ENCODE assay signal across 19 cellular contexts in genomic region chr16:84535851-84536250, GRCh38. TPM values are rescaled to one million over a fixed set of nuclear protein-coding genes. Genes with fewer than 3 reads are reported as not detected.
DNase-seq lines count a peak whose midpoint lies in the region; ATAC-seq and TF ChIP-seq lines count a peak whose summit lies in the region.
"Had no signal": no experiment of that assay in that cellular context is flagged by ENCODE, and none has a peak within 500 bp of the region (broad histone marks: within the 10 kb centered on the region; RNA-seq: fewer than 3 reads in every experiment).

No MANE protein-coding gene starts in this region.

- intact Hi-C loops in Caco-2 (cut with micrococcal nuclease; ENCODE audit: unreplicated experiment) (loop anchor here (1.0 kb wide), 4 partner anchors 20 to 82 kb away; partner anchors contain the start of gene COTL1), IMR-90 (cut with micrococcal nuclease) (no loop called here)

- no peak overlapping the region for H3K56ac ChIP-seq in IMR-90 (ENCODE audit: extremely low read depth, insufficient read depth, low read length)

- H2BK5ac ChIP-seq in IMR-90 (ENCODE audit: low read depth, low read length, poor library complexity, severe bottlenecking): no peak overlapping the region

- H3K4ac ChIP-seq in IMR-90 (ENCODE audit: low read depth, low read length): no peak overlapping the region

- 0 out of 2 replicates have a peak overlapping the region, but pooled peaks have one; percentile 4 for H2AK5ac ChIP-seq in IMR-90 (ENCODE audit: low read depth, low read length)

- H3K14ac ChIP-seq in IMR-90 (replicated peaks; ENCODE audit: low read depth, low read length): no peak overlapping the region

- H3K9ac ChIP-seq in IMR-90 (ENCODE audit: low read depth, low read length) (no peak overlapping the region), iPS-20b (ENCODE audit: low read depth, low read length) (peak overlapping the region; percentile 27; the same call in 1 of the 2 replicates), neural progenitor cell (no peak overlapping the region)

- H3K27ac ChIP-seq in IMR-90 (ENCODE audit: insufficient read depth, low read length): no peak overlapping the region
- no peak overlapping the region for H3K27ac ChIP-seq in iPS-20b (ENCODE audit: low read length)
- H3K27ac ChIP-seq in neural progenitor cell: no peak overlapping the region

- H3K36me3 Mint-ChIP-seq in Caco-2 (ENCODE audit: insufficient read depth, unreplicated experiment) (peaks cover 33% of the 10 kb centered on the region), neural progenitor cell (no peaks in the 10 kb centered on the region)

- 96% methylated on average over 7 of the region's 9 CpGs; no CpG with 5 or more reads in 1 of the 2 experiments for WGBS in IMR-90 (ENCODE audit: extremely low coverage in 2 of 2, insufficient read length in 1 of 2), 2 experiments

- POLR2A ChIA-PET in Caco-2 (lab: Charles Lee) (interaction anchor here (0.5 to 0.6 kb wide), 2 partner anchors 20 to 34 kb away, joined by 3 read pairs; no protein-coding TSS in a partner anchor), IMR-90 (lab: Charles Lee; ENCODE audit: unreplicated experiment) (no interaction called here)

- in situ Hi-C loops in IMR-90 (cut with MboI; ENCODE audit: low sequenced_read_pairs): no loop called here

- BruUV-seq in Caco-2 (replicated peaks; lab: Mats Ljungman, UMichigan) (no TSS peak), IMR-90 (replicated peaks; lab: Mats Ljungman, UMichigan) (no TSS peak)

- H3K36me3 ChIP-seq in Caco-2 (ENCODE audit: control insufficient read depth, insufficient read depth, low read length) (no peaks in the 10 kb centered on the region), IMR-90 (ENCODE audit: control insufficient read depth, insufficient read depth, low read length) (no peaks in the 10 kb centered on the region), iPS-20b (ENCODE audit: insufficient read depth, low read depth, low read length) (no peaks in the 10 kb centered on the region), neural progenitor cell (no peaks in the 10 kb centered on the region)

- peaks cover 18% of the 10 kb centered on the region for H3K9me1 ChIP-seq in IMR-90 (ENCODE audit: insufficient read depth, low read length)

- no peak for TF ChIP-seq RAD21 in IMR-90 (IDR thresholded peaks at IDR 0.05; ENCODE audit: low read length)

- DNase-seq in Caco-2 (peak; percentile 74 to 77), IMR-90 (no peak), neural progenitor cell (ENCODE audit: low spot score) (no peak), HuH-7 (ENCODE audit: low spot score) (no peak), MV-4-11 (lab: John Stamatoyannopoulos, UW) (no peak)
- DNase-seq in activated effector memory CD4-positive, alpha-beta T cell treated with anti-CD3 and anti-CD28 coated beads, Interleukin-2, amount 50 U/mL, for 16 hours: no peak
- DNase-seq: C1 segment of cervical spinal cord, DMS 273 treated with DMSO at 0.1 percent for 48 hours, GDM1, GOT3, Kasumi-1, MM.1S, NCI-H1105, NCI-H1694, NCI-H446, NCI-H69, SHP77 had no signal

- peak overlapping the region; percentile 16 for H3K4me3 Mint-ChIP-seq in Caco-2 (ENCODE audit: unreplicated experiment)
- H3K4me3 Mint-ChIP-seq in neural progenitor cell: peak overlapping the region; percentile 24

- H4K91ac ChIP-seq in IMR-90 (ENCODE audit: insufficient read depth, low read depth, low read length): no peak overlapping the region

- H3K4me2 ChIP-seq in IMR-90 (ENCODE audit: low read depth, low read length) (no peak overlapping the region), neural progenitor cell (peak overlapping the region; percentile 62)

- H3K27me3 ChIP-seq in Caco-2 (replicated peaks; ENCODE audit: control insufficient read depth, insufficient read depth, low read length): no peaks in the 10 kb centered on the region
- no peaks in the 10 kb centered on the region for H3K27me3 ChIP-seq in IMR-90 (ENCODE audit: control insufficient read depth, insufficient read depth, low read length)
- no peaks in the 10 kb centered on the region for H3K27me3 ChIP-seq in iPS-20b (ENCODE audit: insufficient read depth, low read length)
- H3K27me3 ChIP-seq in neural progenitor cell: no peaks in the 10 kb centered on the region

- no peak overlapping the region for H2AK9ac ChIP-seq in IMR-90 (replicated peaks; ENCODE audit: low read depth, low read length, poor library complexity)

- no peak overlapping the region for H3K4me3 ChIP-seq in Caco-2 (ENCODE audit: low read depth, low read length)
- H3K4me3 ChIP-seq in IMR-90 (ENCODE audit: insufficient read depth, low read depth, low read length): no peak overlapping the region
- H3K4me3 ChIP-seq in iPS-20b (ENCODE audit: low read length): no peak overlapping the region
- no peak overlapping the region for H3K4me3 ChIP-seq in neural progenitor cell
- H3K4me3 ChIP-seq: GM12878 had no signal

- H3K9me3 Mint-ChIP-seq in Caco-2 (ENCODE audit: unreplicated experiment) (no peaks in the 10 kb centered on the region), neural progenitor cell (peaks cover 2% of the 10 kb centered on the region)

- H3K27me3 Mint-ChIP-seq in Caco-2 (ENCODE audit: insufficient read depth, unreplicated experiment) (no peaks in the 10 kb centered on the region), neural progenitor cell (ENCODE audit: insufficient read depth, low read depth) (peaks cover 5% of the 10 kb centered on the region)

- H3F3A ChIP-seq in neural progenitor cell (ENCODE audit: low read depth): peaks cover 57% of the 10 kb centered on the region

- H3K79me1 ChIP-seq in IMR-90 (ENCODE audit: low read depth in 1 of 2, low read length in 2 of 2): no peaks in the 10 kb centered on the region; a peak in 1 of 4 replicates

- TF ChIP-seq POLR2A in IMR-90 (IDR thresholded peaks at IDR 0.05; ENCODE audit: low read depth, low read length): no peak

- H3K18ac ChIP-seq in IMR-90 (ENCODE audit: low read depth, low read length): no peak overlapping the region

- no peak overlapping the region for H3K23ac ChIP-seq in IMR-90 (ENCODE audit: low read depth, low read length)

- no peak overlapping the region for H4K8ac ChIP-seq in IMR-90 (ENCODE audit: low read depth in 2 of 2, low read length in 2 of 2)

- no peak for TF ChIP-seq CTCF in Caco-2 (IDR thresholded peaks at IDR 0.05; ENCODE audit: insufficient read depth in 1 of 2, low read depth in 1 of 2, low read length in 1 of 2, severe bottlenecking in 1 of 2, unreplicated experiment in 1 of 2)
- no peak for TF ChIP-seq CTCF in IMR-90 (conservative IDR thresholded peaks at IDR 0.05; ENCODE audit: low read depth, low read length)
- TF ChIP-seq CTCF in neural progenitor cell (IDR thresholded peaks at IDR 0.05): no peak

- H3K27ac Mint-ChIP-seq in Caco-2 (ENCODE audit: unreplicated experiment) (peak overlapping the region; percentile 80), neural progenitor cell (peak overlapping the region; percentile 97)

- H3K4me1 Mint-ChIP-seq in Caco-2 (ENCODE audit: low read depth, unreplicated experiment) (peaks cover 40% of the 10 kb centered on the region), neural progenitor cell (peaks cover 80% of the 10 kb centered on the region)

- H4K20me1 ChIP-seq in IMR-90 (ENCODE audit: insufficient read depth, low read length) (no peaks in the 10 kb centered on the region), neural progenitor cell (ENCODE audit: low read depth) (no peaks in the 10 kb centered on the region)

- H3K9me3 ChIP-seq in Caco-2 (no peaks in the 10 kb centered on the region), IMR-90 (ENCODE audit: control insufficient read depth, insufficient read depth, low read length) (no peaks in the 10 kb centered on the region), iPS-20b (ENCODE audit: insufficient read depth, low read depth, low read length) (no peaks in the 10 kb centered on the region), neural progenitor cell (ENCODE audit: low read depth) (no peaks in the 10 kb centered on the region)

- no peaks in the 10 kb centered on the region for H3K79me2 ChIP-seq in neural progenitor cell (ENCODE audit: low read depth)

- H3K4me1 ChIP-seq in Caco-2: peaks cover 92% of the 10 kb centered on the region
- peaks cover 17% of the 10 kb centered on the region for H3K4me1 ChIP-seq in IMR-90 (ENCODE audit: control insufficient read depth, insufficient read depth, low read length)
- H3K4me1 ChIP-seq in iPS-20b (ENCODE audit: insufficient read depth, low read length): peaks cover 37% of the 10 kb centered on the region
- peaks cover 65% of the 10 kb centered on the region for H3K4me1 ChIP-seq in neural progenitor cell

- no peak overlapping the region for H4K5ac ChIP-seq in IMR-90 (ENCODE audit: low read depth, low read length)

- H2BK15ac ChIP-seq in IMR-90 (ENCODE audit: low read depth, low read length): no peak overlapping the region

- H2BK20ac ChIP-seq in IMR-90 (ENCODE audit: low read depth, low read length): no peak overlapping the region

- H2AFZ ChIP-seq in IMR-90 (replicated peaks; ENCODE audit: low read length, poor library complexity) (no peak overlapping the region), neural progenitor cell (replicated peaks) (peak overlapping the region; percentile 78)

- ATAC-seq in IMR-90 (ENCODE audit: low read depth): no peak
- ATAC-seq: GM12878 had no signal

- H2BK120ac ChIP-seq in IMR-90 (ENCODE audit: low read depth, low read length): no peak overlapping the region

- CTCF ChIA-PET in Caco-2 (lab: Charles Lee) (interaction anchor here (0.6 kb wide), 2 partner anchors 29 to 170 kb away, joined by 3 read pairs; no protein-coding TSS in a partner anchor), IMR-90 (lab: Yijun Ruan, JAX) (no interaction called here)

- dilution Hi-C loops in IMR-90 (cut with HindIII; ENCODE audit: low sequenced_read_pairs, unreplicated experiment): no loop called here

TF ChIP-seq in IMR-90, 13 proteins besides CTCF, POLR2A, EP300 and RAD21:
- TF ChIP-seq MAFK (IDR thresholded peaks at IDR 0.05; ENCODE audit: low read depth, low read length) (no peak), BHLHE40 (IDR thresholded peaks at IDR 0.05; ENCODE audit: low read depth, low read length) (no peak), CEBPB (IDR thresholded peaks at IDR 0.05; ENCODE audit: low read depth, low read length) (no peak), RCOR1 (IDR thresholded peaks at IDR 0.05; ENCODE audit: insufficient replicate concordance, low read length) (no peak)
TF ChIP-seq in IMR-90: peak in this region for 0.

RNA-seq across cellular contexts. Expression of gene MEAK7, which starts 31.4 kb away (rescaled TPM):
- 30.9 and 32.7 TPM in 2 replicates for total RNA-seq in Caco-2 (2022)
- total RNA-seq in IMR-90 (2012; rRNA removed): 27.4 and 27.8 TPM in 2 replicates
- polyA plus RNA-seq in IMR-90 (2012; rRNA removed): 36.0 and 39.0 TPM in 2 replicates
- 25.1 and 29.9 TPM in 2 replicates for polyA plus RNA-seq in IMR-90 (2012; cell fraction: cytosol; rRNA removed)
- 31.0 and 35.1 TPM in 2 replicates for polyA plus RNA-seq in IMR-90 (2012; cell fraction: nucleus; rRNA removed; ENCODE audit: low replicate concordance)
- total RNA-seq in neural progenitor cell (ENCODE audit: low replicate concordance): 18.4 and 22.5 TPM in 2 replicates

Comparison
In these comparisons a context has a peak if more than half of its experiments do, and no peak if none do; other contexts are left out.
1. DNase-seq: peak in Caco-2 (2 of 2); none in IMR-90 (single experiment), neural progenitor cell (single experiment), activated effector memory CD4-positive, alpha-beta T cell treated with anti-CD3 and anti-CD28 coated beads, Interleukin-2, amount 50 U/mL, for 16 hours (single experiment), HuH-7 (single experiment) and MV-4-11 (single experiment).